ENCODE assay signal across 8 cellular contexts in the genomic region with DNA sequence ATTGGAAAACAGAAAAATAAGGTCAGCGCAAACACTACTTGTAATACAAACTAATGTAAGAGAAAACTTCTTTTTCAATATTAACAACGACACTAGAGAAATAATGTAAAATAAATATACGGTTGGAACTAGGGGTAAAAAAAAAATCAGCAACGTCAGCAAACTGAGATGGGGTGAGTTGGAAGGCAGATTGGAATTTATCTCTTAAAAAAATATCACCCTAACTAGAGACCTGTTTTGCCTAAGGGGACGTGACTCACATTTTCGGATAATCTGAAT. TPM values are rescaled to one million over a fixed set of nuclear protein-coding genes. Genes with fewer than 3 reads are reported as not detected.
DNase-seq lines count a peak whose midpoint lies in the region; TF ChIP-seq lines count a peak whose summit lies in the region.

No MANE protein-coding gene starts in this region.

- peak overlapping the region; percentile 74 for H3K27ac ChIP-seq in SJSA1
- H3K27ac ChIP-seq in esophagus muscularis mucosa (replicated peaks in 1 of 4), result peak overlapping the region; percentile 91 to 97 (median 96)
- H3K27ac ChIP-seq in parathyroid adenoma, result peak overlapping the region; percentile 83

- intact Hi-C loops in esophagus muscularis mucosa (cut with DNase I), result no loop called here

- DNase-seq in SJSA1 (ENCODE audit: low read depth in 1 of 2, low spot score in 2 of 2) (no peak), esophagus muscularis mucosa (ENCODE audit: extremely low spot score) (no peak), DMS 273 treated with DMSO at 0.1 percent for 48 hours (lab: John Stamatoyannopoulos, UW) (no peak), NCI-H146 (lab: John Stamatoyannopoulos, UW) (no peak), Ammon's horn (ENCODE audit: low spot score) (no peak)
- no peak for DNase-seq in stimulated activated CD4-positive, alpha-beta T cell treated with anti-CD3 and anti-CD28 coated beads, Interleukin-4, amount 100 ng/mL, for 4 hours

- H3K4me3 ChIP-seq in GM08714 (ENCODE audit: low read length), result peak overlapping the region; percentile 93
- H3K4me3 ChIP-seq in SJSA1, result peak overlapping the region; percentile 88
- H3K4me3 ChIP-seq in esophagus muscularis mucosa, result peak overlapping the region; percentile 76 to 93 (median 88)
- H3K4me3 ChIP-seq in parathyroid adenoma (ENCODE audit: low read depth, low read length), result peak overlapping the region; percentile 82

- H3K9me3 ChIP-seq in SJSA1 (replicated peaks) (no peaks in the 10 kb centered on the region), esophagus muscularis mucosa (no peaks in the 10 kb centered on the region), parathyroid adenoma (ENCODE audit: control insufficient read depth, low read length) (no peaks in the 10 kb centered on the region)

- TF ChIP-seq CTCF in esophagus muscularis mucosa (IDR thresholded peaks at IDR 0.05) (no peak), parathyroid adenoma (IDR thresholded peaks at IDR 0.05) (no peak)

- H3K4me1 ChIP-seq in SJSA1 (replicated peaks), result peaks cover 15% of the 10 kb centered on the region
- H3K4me1 ChIP-seq in esophagus muscularis mucosa, result peaks cover 14 to 24% (median 22%) of the 10 kb centered on the region in 4 donors
- H3K4me1 ChIP-seq in parathyroid adenoma, result peaks cover 6% of the 10 kb centered on the region

- H2AFZ ChIP-seq in parathyroid adenoma, result peak overlapping the region; percentile 78

- no peak overlapping the region for H3K9ac ChIP-seq in parathyroid adenoma

- H3K27me3 ChIP-seq in SJSA1 (replicated peaks) (no peaks in the 10 kb centered on the region), esophagus muscularis mucosa (no peaks in the 10 kb centered on the region), parathyroid adenoma (ENCODE audit: control insufficient read depth, insufficient read depth, low read length) (no peaks in the 10 kb centered on the region)

- TF ChIP-seq POLR2A in esophagus muscularis mucosa (IDR thresholded peaks at IDR 0.05; ENCODE audit: low read depth), result no peak

- H3K36me3 ChIP-seq in SJSA1, result peaks cover 26% of the 10 kb centered on the region
- no peaks in the 10 kb centered on the region for H3K36me3 ChIP-seq in esophagus muscularis mucosa
- H3K36me3 ChIP-seq in parathyroid adenoma (ENCODE audit: control insufficient read depth, insufficient read depth, low read length), result no peaks in the 10 kb centered on the region

- WGBS in esophagus muscularis mucosa, result 0% methylated on average over 6 of the region's 6 CpGs

- TF ChIP-seq EP300 in esophagus muscularis mucosa (IDR thresholded peaks at IDR 0.05), result no peak

- H3K79me2 ChIP-seq in parathyroid adenoma, result peaks cover 3% of the 10 kb centered on the region

- peak overlapping the region; percentile 96 for H3K4me2 ChIP-seq in parathyroid adenoma (ENCODE audit: low read length)

RNA-seq across cellular contexts. Expression of a gene that starts 0.7 kb away (rescaled TPM):
- 113 and 143 TPM in 2 replicates for total RNA-seq in SJSA1 (2014; rRNA removed; shearing (Covaris generic))
- total RNA-seq in esophagus muscularis mucosa, result 100 to 1,000 TPM in 3 of 4 donors, 10 to 100 TPM in 1; 98.6 to 112 (median 102) TPM
